Comparison of ENCODE assay signal across 2 cellular contexts in the genomic region with DNA sequence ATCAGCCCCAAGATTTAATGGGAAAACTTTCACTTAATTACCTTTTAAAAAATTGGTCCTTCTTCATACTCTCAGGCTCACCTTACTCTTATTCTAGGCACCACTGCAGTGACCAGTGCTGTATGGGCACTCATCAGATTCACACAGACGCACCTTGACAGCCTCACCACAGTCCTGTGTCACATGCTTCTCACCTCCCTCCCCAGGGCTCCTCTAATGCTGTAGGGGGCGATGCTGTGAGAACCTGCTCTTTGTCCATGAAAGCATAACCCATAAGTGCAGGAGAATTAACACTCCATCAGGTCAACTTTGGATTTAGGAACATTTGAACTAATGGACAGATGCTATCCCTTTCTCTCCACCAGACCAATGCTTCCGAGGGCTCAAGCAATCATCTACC.
A peak's percentile ranks its signal among the peaks of the same experiment; 100 is the strongest.
TF ChIP-seq lines count a peak whose summit lies in the region.

No MANE protein-coding gene starts in this region.

TF ChIP-seq in HepG2, 621 proteins besides CTCF, POLR2A, EP300 and RAD21:
- TF ChIP-seq ARHGAP35 (CRISPR knock-in tag; IDR thresholded peaks at IDR 0.05; ENCODE audit: borderline replicate concordance) = no peak
- no peak for TF ChIP-seq ZMYM4 (CRISPR knock-in tag; IDR thresholded peaks at IDR 0.05)
- TF ChIP-seq NCOA2 (CRISPR knock-in tag; IDR thresholded peaks at IDR 0.05) = no peak
- TF ChIP-seq DNMT1 (CRISPR knock-in tag; IDR thresholded peaks at IDR 0.05) = no peak
- TF ChIP-seq CBFB (CRISPR knock-in tag; IDR thresholded peaks at IDR 0.05) = no peak
- no peak for TF ChIP-seq XBP1 (CRISPR knock-in tag; IDR thresholded peaks at IDR 0.05)

TF ChIP-seq in H1, 55 proteins besides CTCF, POLR2A, EP300 and RAD21:
- TF ChIP-seq ZNF274 (IDR thresholded peaks at IDR 0.05; ENCODE audit: borderline replicate concordance, extremely low read depth, low read length) (no peak), CEBPB (IDR thresholded peaks at IDR 0.05; ENCODE audit: low read depth, low read length) (no peak)
- TF ChIP-seq, protein P1, sequence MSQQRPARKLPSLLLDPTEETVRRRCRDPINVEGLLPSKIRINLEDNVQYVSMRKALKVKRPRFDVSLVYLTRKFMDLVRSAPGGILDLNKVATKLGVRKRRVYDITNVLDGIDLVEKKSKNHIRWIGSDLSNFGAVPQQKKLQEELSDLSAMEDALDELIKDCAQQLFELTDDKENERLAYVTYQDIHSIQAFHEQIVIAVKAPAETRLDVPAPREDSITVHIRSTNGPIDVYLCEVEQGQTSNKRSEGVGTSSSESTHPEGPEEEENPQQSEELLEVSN (IDR thresholded peaks at IDR 0.05) = 0 out of 2 replicates have a peak, but pooled peaks have one; percentile 14
